ENCODE assay signal across 22 cellular contexts in the genomic region with DNA sequence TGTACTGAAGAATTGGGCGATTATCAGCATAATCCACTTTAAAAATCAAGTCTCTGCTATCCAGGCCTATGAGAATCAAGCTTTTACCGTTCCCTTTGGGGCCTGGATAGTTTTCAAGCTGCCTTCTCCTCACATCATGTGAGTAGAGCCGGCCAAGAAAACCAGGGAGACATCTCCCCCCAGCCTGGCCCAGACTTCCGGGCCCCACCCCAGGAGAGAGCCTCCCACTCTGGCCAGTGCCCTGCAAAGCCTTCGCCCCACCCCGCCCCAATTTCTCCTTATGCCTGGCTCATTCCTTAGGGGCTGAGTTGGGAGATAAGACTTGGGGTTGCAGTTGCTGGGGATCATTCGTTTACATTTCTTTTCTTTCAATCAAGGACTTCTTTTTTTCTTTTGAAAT. TPM values are rescaled to one million over a fixed set of nuclear protein-coding genes. Genes with fewer than 3 reads are reported as not detected.
DNase-seq lines count a peak whose midpoint lies in the region; ATAC-seq and TF ChIP-seq lines count a peak whose summit lies in the region.
"Had no signal": no experiment of that assay in that cellular context is flagged by ENCODE, and none has a peak within 500 bp of the region (broad histone marks: within the 10 kb centered on the region; RNA-seq: fewer than 3 reads in every experiment).

No MANE protein-coding gene starts in this region.

- H3K36me3 Mint-ChIP-seq in H9 (ENCODE audit: insufficient read depth in 1 of 3, low read depth in 3 of 3) = peaks cover 0 to 8% (median 4%) of the 10 kb centered on the region in 3 experiments; a peak in 4 of 7 replicates
- no peaks in the 10 kb centered on the region for H3K36me3 Mint-ChIP-seq in brain
- H3K36me3 Mint-ChIP-seq in mesothelial cell of epicardium = no peaks in the 10 kb centered on the region
- peaks cover 0 to 1% of the 10 kb centered on the region in 2 donors for H3K36me3 Mint-ChIP-seq in stimulated activated naive B cell treated with anti-CD40 and anti-IgM and Interleukin-4, amounts not matched to agents 10 μg/mL and 1 μg/mL and 100 μg/mL, for 72 hours
- H3K36me3 Mint-ChIP-seq in chondrocyte (ENCODE audit: low read depth) = no peaks in the 10 kb centered on the region
- H3K36me3 Mint-ChIP-seq: CD4-positive, CD25-positive, alpha-beta regulatory T cell had no signal

- ATAC-seq in stimulated activated naive B cell treated with anti-CD40 and anti-IgM and Interleukin-4, amounts not matched to agents 10 μg/mL and 1 μg/mL and 100 μg/mL, for 72 hours (replicated peaks) = no peak

- peaks cover 15% of the 10 kb centered on the region for H3K23me2 ChIP-seq in H9 (ENCODE audit: insufficient read length, low read depth, low read length, poor library complexity, severe bottlenecking)

- H4K91ac ChIP-seq in H9 (ENCODE audit: insufficient read length, low read depth, low read length) = no peak overlapping the region

- H3K56ac ChIP-seq in H9 (ENCODE audit: insufficient read length, low read depth, low read length) = no peak overlapping the region

- 0 out of 2 replicates have a peak, but pooled peaks cover 2% of the 10 kb centered on the region for H3K4me1 ChIP-seq in H9 (ENCODE audit: insufficient read depth, low read length)
- peaks cover 6% of the 10 kb centered on the region for H3K4me1 ChIP-seq in testis

- intact Hi-C loops in testis (cut with DNase I; ENCODE audit: low total_unique reads) = loop anchor here (10.0 kb wide), 1 partner anchor 119 kb away; no protein-coding TSS in a partner anchor

- no CpG with 5 or more reads among the region's 7 CpGs for WGBS in H9 (ENCODE audit: extremely low coverage, insufficient read length, low lambda C conversion rate)
- 22% methylated on average over 7 of the region's 7 CpGs for WGBS in testis, 2 donors

- H3K79me1 ChIP-seq in H9 (ENCODE audit: insufficient read depth, low read depth, low read length, poor library complexity, severe bottlenecking) = no peaks in the 10 kb centered on the region

- no peak overlapping the region for H3T11ph ChIP-seq in H9 (ENCODE audit: low read length)

- H2BK12ac ChIP-seq in H9 (ENCODE audit: insufficient read length, low read depth, low read length) = no peak overlapping the region

- H3K14ac ChIP-seq in H9 (ENCODE audit: insufficient read depth, low read length) = no peak overlapping the region

- no peak overlapping the region for H3K4me3 ChIP-seq in testis

- H3K27me3 Mint-ChIP-seq in H9 (ENCODE audit: low read depth) = peaks cover 33% of the 10 kb centered on the region
- peaks cover 72% of the 10 kb centered on the region for H3K27me3 Mint-ChIP-seq in brain
- peaks cover 78% of the 10 kb centered on the region for H3K27me3 Mint-ChIP-seq in mesothelial cell of epicardium (ENCODE audit: low read depth)
- H3K27me3 Mint-ChIP-seq in stimulated activated naive B cell treated with anti-CD40 and anti-IgM and Interleukin-4, amounts not matched to agents 10 μg/mL and 1 μg/mL and 100 μg/mL, for 72 hours = peaks cover 36 to 63% of the 10 kb centered on the region in 2 donors
- H3K27me3 Mint-ChIP-seq in chondrocyte (ENCODE audit: low read depth) = peaks cover 51% of the 10 kb centered on the region

- H3K9ac ChIP-seq in H9 (ENCODE audit: extremely low read depth, insufficient read length, low read length) = no peak overlapping the region

- no peak overlapping the region for H4K5ac ChIP-seq in H9 (ENCODE audit: insufficient read length, low read depth, low read length)

- no peaks in the 10 kb centered on the region for H3K79me2 ChIP-seq in H9 (ENCODE audit: insufficient read depth, low read length)

- no peak overlapping the region for H2BK120ac ChIP-seq in H9 (ENCODE audit: low read depth, low read length, poor library complexity, severe bottlenecking)

- H3K18ac ChIP-seq in H9 (ENCODE audit: insufficient read length, low read depth, low read length) = no peak overlapping the region

- H3K4me3 Mint-ChIP-seq in H9 = peak overlapping the region in 1 of 2 experiments; percentile 81; a peak in 4 of 5 replicates
- H3K4me3 Mint-ChIP-seq in brain = peak overlapping the region in 3 of 5 experiments; percentile 84 to 90 (median 86)
- H3K4me3 Mint-ChIP-seq in mesothelial cell of epicardium = peak overlapping the region; percentile 69
- no peak overlapping the region for H3K4me3 Mint-ChIP-seq in stimulated activated naive B cell treated with anti-CD40 and anti-IgM and Interleukin-4, amounts not matched to agents 10 μg/mL and 1 μg/mL and 100 μg/mL, for 72 hours
- H3K4me3 Mint-ChIP-seq in chondrocyte (ENCODE audit: unreplicated experiment) = no peak overlapping the region
- H3K4me3 Mint-ChIP-seq: CD4-positive, CD25-positive, alpha-beta regulatory T cell had no signal

- H3K9me3 Mint-ChIP-seq in H9 = peaks cover 10 to 16% of the 10 kb centered on the region in 2 experiments
- H3K9me3 Mint-ChIP-seq in brain = peaks cover 13 to 71% (median 19%) of the 10 kb centered on the region in 5 experiments
- H3K9me3 Mint-ChIP-seq in mesothelial cell of epicardium = peaks cover 12% of the 10 kb centered on the region
- no peaks in the 10 kb centered on the region for H3K9me3 Mint-ChIP-seq in stimulated activated naive B cell treated with anti-CD40 and anti-IgM and Interleukin-4, amounts not matched to agents 10 μg/mL and 1 μg/mL and 100 μg/mL, for 72 hours
- H3K9me3 Mint-ChIP-seq in chondrocyte (ENCODE audit: low read depth) = peaks cover 16% of the 10 kb centered on the region

- no peak overlapping the region for H2BK15ac ChIP-seq in H9 (ENCODE audit: low read depth, low read length)

- no peaks in the 10 kb centered on the region for H4K20me1 ChIP-seq in H9 (ENCODE audit: control insufficient read depth, insufficient read depth, insufficient read length)

- H3K4me2 ChIP-seq in H9 (ENCODE audit: insufficient read depth, insufficient read length, low read length) = peak overlapping the region; percentile 55

- no peaks in the 10 kb centered on the region for H3K36me3 ChIP-seq in testis (ENCODE audit: low read depth, missing control alignments)

- H3K4ac ChIP-seq in H9 (ENCODE audit: low read depth, low read length) = no peak overlapping the region

- H2AK5ac ChIP-seq in H9 (ENCODE audit: insufficient read length, low read length) = no peak overlapping the region

- H3K27ac ChIP-seq in H9 (ENCODE audit: insufficient read length, low read depth, low read length) = no peak overlapping the region
- H3K27ac ChIP-seq in testis = no peak overlapping the region
- H3K27ac ChIP-seq: RWPE1 had no signal

- H4K8ac ChIP-seq in H9 (replicated peaks; ENCODE audit: insufficient read length, low read depth, low read length) = no peak overlapping the region

- H3K9me3 ChIP-seq in H9 (ENCODE audit: control insufficient read depth, low read depth, low read length) (no peaks in the 10 kb centered on the region), testis (no peaks in the 10 kb centered on the region)

- H2BK20ac ChIP-seq in H9 (ENCODE audit: low read depth, low read length, poor library complexity, severe bottlenecking) = no peak overlapping the region

- H3K4me1 Mint-ChIP-seq in H9 = peaks cover 13 to 30% of the 10 kb centered on the region in 2 experiments
- H3K4me1 Mint-ChIP-seq in brain = peaks cover 27% of the 10 kb centered on the region
- peaks cover 8% of the 10 kb centered on the region for H3K4me1 Mint-ChIP-seq in mesothelial cell of epicardium
- H3K4me1 Mint-ChIP-seq in stimulated activated naive B cell treated with anti-CD40 and anti-IgM and Interleukin-4, amounts not matched to agents 10 μg/mL and 1 μg/mL and 100 μg/mL, for 72 hours = peaks cover 3 to 5% of the 10 kb centered on the region in 2 donors
- H3K4me1 Mint-ChIP-seq in chondrocyte (ENCODE audit: low read depth) = peaks cover 10% of the 10 kb centered on the region
- H3K4me1 Mint-ChIP-seq: CD4-positive, CD25-positive, alpha-beta regulatory T cell had no signal

- H2BK5ac ChIP-seq in H9 (ENCODE audit: insufficient read length, low read length) = no peak overlapping the region

- no peak overlapping the region for H3K23ac ChIP-seq in H9 (ENCODE audit: insufficient read length, low read depth, low read length)

- H3K27ac Mint-ChIP-seq in H9 = no peak overlapping the region; a peak in 1 of 7 replicates
- H3K27ac Mint-ChIP-seq in brain = peak overlapping the region in 1 of 5 experiments; percentile 89
- no peak overlapping the region for H3K27ac Mint-ChIP-seq in mesothelial cell of epicardium
- no peak overlapping the region for H3K27ac Mint-ChIP-seq in stimulated activated naive B cell treated with anti-CD40 and anti-IgM and Interleukin-4, amounts not matched to agents 10 μg/mL and 1 μg/mL and 100 μg/mL, for 72 hours
- H3K27ac Mint-ChIP-seq in chondrocyte (ENCODE audit: unreplicated experiment) = no peak overlapping the region
- H3K27ac Mint-ChIP-seq: CD4-positive, CD25-positive, alpha-beta regulatory T cell had no signal

- no peak for TF ChIP-seq POLR2A in testis (IDR thresholded peaks at IDR 0.05)

- H2AFZ ChIP-seq in H9 (ENCODE audit: low read length) = no peak overlapping the region

- no peak for TF ChIP-seq CTCF in H9 (conservative IDR thresholded peaks at IDR 0.05)
- TF ChIP-seq CTCF in brain (conservative IDR thresholded peaks at IDR 0.05) = no peak
- no peak for TF ChIP-seq CTCF in mesothelial cell of epicardium (IDR thresholded peaks at IDR 0.05; ENCODE audit: unreplicated experiment)
- TF ChIP-seq CTCF in testis (IDR thresholded peaks at IDR 0.05) = no peak
- TF ChIP-seq CTCF in chondrocyte (IDR thresholded peaks at IDR 0.05) = no peak

- H3K27me3 ChIP-seq in H9 (ENCODE audit: insufficient read depth, low read length) = peaks cover 41% of the 10 kb centered on the region
- no peaks in the 10 kb centered on the region for H3K27me3 ChIP-seq in testis

- DNase-seq in H9 (peak; percentile 25), mesothelial cell of epicardium (ENCODE audit: low spot score in 2 of 2, unreplicated experiment in 2 of 2) (no peak), testis (peak; percentile 23), GM19238 (ENCODE audit: insufficient read length, low spot score) (no peak), chondrocyte (ENCODE audit: low spot score) (no peak)
- DNase-seq in stimulated activated naive B cell treated with anti-CD40 and anti-IgM and Interleukin-4, amounts not matched to agents 10 μg/mL and 1 μg/mL and 100 μg/mL, for 72 hours = no peak
- DNase-seq: CD4-positive, CD25-positive, alpha-beta regulatory T cell; EL; HCEC 1CT; KBM-7; MM.1S; NCI-H1092 treated with DMSO at 0.1 percent for 48 hours; NCI-H1436 treated with DMSO at 0.1 percent for 48 hours; NCI-H1930; NCI-H2227 treated with DMSO at 0.1 percent for 48 hours; NCI-H510A treated with DMSO at 0.1 percent for 48 hours; NCI-H774; NK-92 treated with Interleukin-12 subunit alpha and Interleukin-12 subunit beta, amount 100 ng/mL, for 24 hours had no signal

RNA-seq across cellular contexts. Expression of gene TMEM132C, which starts 1.4 kb away (rescaled TPM):
- total RNA-seq in H9 (2021) (0.22 and 0.24 TPM in 2 replicates), mesothelial cell of epicardium (24.2 to 26.0 TPM (median 25.5 TPM) in 3 replicates), testis (1 to 10 TPM; 2.9 to 5.5 TPM), chondrocyte (not detected in 3 replicates)
- polyA plus RNA-seq in brain (ENCODE audit: insufficient read depth, low read depth, low replicate concordance) (3.0 TPM), testis (ENCODE audit: insufficient read depth, low read depth, low replicate concordance) (3.3 TPM)
- total RNA-seq: CD4-positive, CD25-positive, alpha-beta regulatory T cell; HT-29 had no signal
- polyA plus RNA-seq: BJ had no signal

Comparison
In these comparisons a context has a peak if more than half of its experiments do, and no peak if none do; other contexts are left out.
1. DNase-seq: peak in H9 (single experiment) and testis (single experiment); none in mesothelial cell of epicardium (0 of 2), GM19238 (single experiment), stimulated activated naive B cell treated with anti-CD40 and anti-IgM and Interleukin-4, amounts not matched to agents 10 μg/mL and 1 μg/mL and 100 μg/mL, for 72 hours (single experiment) and chondrocyte (single experiment).
2. H3K4me3 Mint-ChIP-seq: peak in brain (3 of 5) and mesothelial cell of epicardium (single experiment); none in stimulated activated naive B cell treated with anti-CD40 and anti-IgM and Interleukin-4, amounts not matched to agents 10 μg/mL and 1 μg/mL and 100 μg/mL, for 72 hours (0 of 2) and chondrocyte (single experiment).